Comparison of ENCODE assay signal across 30 cellular contexts in the genomic region with DNA sequence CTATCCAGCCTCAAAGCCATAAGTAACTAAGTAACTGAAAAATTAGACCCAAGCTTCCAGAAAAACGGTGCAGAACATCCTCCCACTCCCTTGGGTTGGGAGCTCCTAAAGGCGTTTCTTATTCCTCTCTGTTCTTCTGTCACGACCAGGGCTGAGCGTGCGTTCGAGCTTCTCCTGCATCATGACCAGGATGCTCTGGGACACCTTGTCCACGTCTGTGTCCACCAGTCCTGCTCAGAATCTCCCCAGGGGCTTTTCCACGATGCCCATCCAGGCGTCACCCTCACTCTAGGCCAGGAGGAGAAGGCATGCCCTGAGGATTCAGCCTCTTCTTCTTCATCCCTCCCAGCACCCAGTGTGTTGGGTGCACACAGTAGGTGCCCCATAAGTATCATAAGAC. TPM values are rescaled to one million over a fixed set of nuclear protein-coding genes. Genes with fewer than 3 reads are reported as not detected.
DNase-seq lines count a peak whose midpoint lies in the region; ATAC-seq and TF ChIP-seq lines count a peak whose summit lies in the region.
"Had no signal": no experiment of that assay in that cellular context is flagged by ENCODE, and none has a peak within 500 bp of the region (broad histone marks: within the 10 kb centered on the region; RNA-seq: fewer than 3 reads in every experiment).

No MANE protein-coding gene starts in this region.

- H3K9me3 Mint-ChIP-seq in immature natural killer cell: peaks cover 0 to 7% (median 0%) of the 10 kb centered on the region in 6 donors
- H3K9me3 Mint-ChIP-seq: activated naive CD4-positive, alpha-beta T cell treated with anti-CD3 and anti-CD28 coated beads for 36 hours; activated T-helper 1 cell treated with anti-CD3 and anti-CD28 coated beads, Interleukin-12 subunit alpha, Interleukin-12 subunit beta, Interleukin-2, Interleukin-4 antibody, amounts not matched to agents 30 ng/mL and 10 ng/mL and 1 ng/mL, durations not matched to agents 14 hours and 24 hours and 36 hours; natural killer cell treated with Interleukin-12 subunit alpha and Interleukin-12 subunit beta and Interleukin-15 and Interleukin-18, amount 100 ng/mL, for 72 hours; stimulated activated memory B cell treated with anti-CD40 and anti-IgM and Interleukin-4, amounts not matched to agents 10 μg/mL and 1 μg/mL and 100 μg/mL, for 72 hours had no signal

- no peak for TF ChIP-seq POLR2A in uterus (IDR thresholded peaks at IDR 0.05)
- TF ChIP-seq POLR2A in suprapubic skin (IDR thresholded peaks at IDR 0.05): no peak

- H3K4me1 Mint-ChIP-seq in immature natural killer cell: no peaks in the 10 kb centered on the region
- H3K4me1 Mint-ChIP-seq: CD4-positive, CD25-positive, alpha-beta regulatory T cell; stimulated activated memory B cell treated with anti-CD40 and anti-IgM and Interleukin-4, amounts not matched to agents 10 μg/mL and 1 μg/mL and 100 μg/mL, for 72 hours had no signal

- H3K36me3 Mint-ChIP-seq in immature natural killer cell: no peaks in the 10 kb centered on the region
- H3K36me3 Mint-ChIP-seq: brain; CD4-positive, CD25-positive, alpha-beta regulatory T cell; natural killer cell treated with Interleukin-12 subunit alpha and Interleukin-12 subunit beta and Interleukin-15 and Interleukin-18, amount 100 ng/mL, for 72 hours; stimulated activated memory B cell treated with anti-CD40 and anti-IgM and Interleukin-4, amounts not matched to agents 10 μg/mL and 1 μg/mL and 100 μg/mL, for 72 hours had no signal

- H3K27me3 ChIP-seq in left ventricle myocardium inferior (ENCODE audit: low read depth) (no peaks in the 10 kb centered on the region), colonic mucosa (no peaks in the 10 kb centered on the region), uterus (no peaks in the 10 kb centered on the region), suprapubic skin (no peaks in the 10 kb centered on the region)

- intact Hi-C loops in cardiac septum (cut with DNase I): no loop called here
- intact Hi-C loops in left ventricle myocardium inferior (cut with micrococcal nuclease): loop anchor here (5.0 kb wide), 1 partner anchor 84 kb away; no protein-coding TSS in a partner anchor
- intact Hi-C loops in colonic mucosa (cut with DNase I): no loop called here
- intact Hi-C loops in uterus (cut with DNase I; ENCODE audit: low total_unique reads): no loop called here

- H3K4me3 ChIP-seq in left ventricle myocardium inferior: no peak overlapping the region
- H3K4me3 ChIP-seq in colonic mucosa: no peak overlapping the region
- no peak overlapping the region for H3K4me3 ChIP-seq in uterus
- H3K4me3 ChIP-seq in suprapubic skin: no peak overlapping the region
- H3K4me3 ChIP-seq: A549, adrenal gland, dorsolateral prefrontal cortex, GM23338 had no signal

- no peak for ATAC-seq in omental fat pad (ENCODE audit: low FRiP score)
- ATAC-seq in HG03196 (IDR thresholded peaks at IDR 0.05; ENCODE audit: unreplicated experiment): no peak
- ATAC-seq: A549; GM23338; natural killer cell treated with Interleukin-12 subunit alpha and Interleukin-12 subunit beta and Interleukin-15 and Interleukin-18, amount 100 ng/mL, for 72 hours; Panc1; stimulated activated memory B cell treated with anti-CD40 and anti-IgM and Interleukin-4, amounts not matched to agents 10 μg/mL and 1 μg/mL and 100 μg/mL, for 72 hours had no signal

- TF ChIP-seq EP300 in suprapubic skin (IDR thresholded peaks at IDR 0.05): no peak

- H3K4me3 Mint-ChIP-seq in immature natural killer cell: no peak overlapping the region
- H3K4me3 Mint-ChIP-seq: activated naive CD4-positive, alpha-beta T cell treated with anti-CD3 and anti-CD28 coated beads for 36 hours; activated T-helper 1 cell treated with anti-CD3 and anti-CD28 coated beads, Interleukin-12 subunit alpha, Interleukin-12 subunit beta, Interleukin-2, Interleukin-4 antibody, amounts not matched to agents 30 ng/mL and 10 ng/mL and 1 ng/mL, durations not matched to agents 14 hours and 24 hours and 36 hours; brain; CD4-positive, CD25-positive, alpha-beta regulatory T cell; GM23338; natural killer cell treated with Interleukin-12 subunit alpha and Interleukin-12 subunit beta and Interleukin-15 and Interleukin-18, amount 100 ng/mL, for 72 hours; stimulated activated memory B cell treated with anti-CD40 and anti-IgM and Interleukin-4, amounts not matched to agents 10 μg/mL and 1 μg/mL and 100 μg/mL, for 72 hours had no signal

- WGBS in suprapubic skin: 96% methylated on average over 9 of the region's 9 CpGs

- TF ChIP-seq CTCF in left ventricle myocardium inferior (IDR thresholded peaks at IDR 0.05; ENCODE audit: borderline replicate concordance): no peak
- TF ChIP-seq CTCF in colonic mucosa (IDR thresholded peaks at IDR 0.05): no peak
- TF ChIP-seq CTCF in omental fat pad (IDR thresholded peaks at IDR 0.05): no peak
- no peak for TF ChIP-seq CTCF in uterus (IDR thresholded peaks at IDR 0.05)
- no peak for TF ChIP-seq CTCF in suprapubic skin (IDR thresholded peaks at IDR 0.05)

- peaks cover 25% of the 10 kb centered on the region for H3K4me1 ChIP-seq in left ventricle myocardium inferior
- no peaks in the 10 kb centered on the region for H3K4me1 ChIP-seq in colonic mucosa
- peaks cover 0 to 11% of the 10 kb centered on the region in 2 donors for H3K4me1 ChIP-seq in uterus
- H3K4me1 ChIP-seq in suprapubic skin: no peaks in the 10 kb centered on the region
- H3K4me1 ChIP-seq: A549, adrenal gland had no signal

- H3K27ac Mint-ChIP-seq in immature natural killer cell: no peak overlapping the region
- H3K27ac Mint-ChIP-seq: activated naive CD4-positive, alpha-beta T cell treated with anti-CD3 and anti-CD28 coated beads for 36 hours; activated T-helper 1 cell treated with anti-CD3 and anti-CD28 coated beads, Interleukin-12 subunit alpha, Interleukin-12 subunit beta, Interleukin-2, Interleukin-4 antibody, amounts not matched to agents 30 ng/mL and 10 ng/mL and 1 ng/mL, durations not matched to agents 14 hours and 24 hours and 36 hours; brain; CD4-positive, CD25-positive, alpha-beta regulatory T cell; GM23338; natural killer cell treated with Interleukin-12 subunit alpha and Interleukin-12 subunit beta and Interleukin-15 and Interleukin-18, amount 100 ng/mL, for 72 hours; stimulated activated memory B cell treated with anti-CD40 and anti-IgM and Interleukin-4, amounts not matched to agents 10 μg/mL and 1 μg/mL and 100 μg/mL, for 72 hours had no signal

- peaks cover 9 to 12% (median 10%) of the 10 kb centered on the region in 3 donors for H3K27me3 Mint-ChIP-seq in immature natural killer cell (ENCODE audit: low read depth in 3 of 3)
- H3K27me3 Mint-ChIP-seq: brain had no signal

- H3K36me3 ChIP-seq in left ventricle myocardium inferior (no peaks in the 10 kb centered on the region), colonic mucosa (no peaks in the 10 kb centered on the region), uterus (no peaks in the 10 kb centered on the region), suprapubic skin (no peaks in the 10 kb centered on the region)
- H3K36me3 ChIP-seq: adrenal gland, WERI-Rb-1 had no signal

- H3K9me3 ChIP-seq in left ventricle myocardium inferior (replicated peaks) (no peaks in the 10 kb centered on the region), colonic mucosa (no peaks in the 10 kb centered on the region), uterus (no peaks in the 10 kb centered on the region), suprapubic skin (no peaks in the 10 kb centered on the region)
- H3K9me3 ChIP-seq: A549, adrenal gland had no signal

- H3K27ac ChIP-seq in left ventricle myocardium inferior (replicated peaks) (no peak overlapping the region), colonic mucosa (no peak overlapping the region), uterus (peak overlapping the region; percentile 34 to 69), suprapubic skin (no peak overlapping the region)
- H3K27ac ChIP-seq: A549, adrenal gland, dorsolateral prefrontal cortex, WERI-Rb-1 had no signal

- DNase-seq in cardiac septum (ENCODE audit: low spot score) (peak; percentile 38), left ventricle myocardium inferior (no peak), colonic mucosa (peak; percentile 10), omental fat pad (ENCODE audit: low spot score) (peak; percentile 7), uterus (peak in 1 of 2 donors; percentile 14), immature natural killer cell (no peak), suprapubic skin (ENCODE audit: low spot score in 2 of 2) (no peak)
- DNase-seq: activated CD4-positive, alpha-beta T cell treated with anti-CD3 and anti-CD28 coated beads for 48 hours; activated naive CD4-positive, alpha-beta T cell treated with anti-CD3 and anti-CD28 coated beads for 36 hours; AML-193; CD4-positive, CD25-positive, alpha-beta regulatory T cell; cerebellar nuclear complex; hippocampal formation; NCI-H146; NCI-H2107; NCI-H345; NCI-H69; occipital lobe; T-helper 9 cell; WERI-Rb-1 had no signal

- H3K9ac ChIP-seq in colonic mucosa (ENCODE audit: low read depth in 2 of 2, low read length in 2 of 2): no peak overlapping the region

RNA-seq across cellular contexts. Expression of a gene that starts 37.8 kb away (rescaled TPM):
- total RNA-seq in cardiac septum (201 TPM), left ventricle myocardium inferior (186 TPM), colonic mucosa (100 to 1,000 TPM; 118 to 121 TPM), omental fat pad (100 to 1,000 TPM; 129 to 207 (median 164) TPM), uterus (100 to 1,000 TPM; 128 to 287 (median 199) TPM), suprapubic skin (100 to 1,000 TPM; 175 to 286 (median 224) TPM)
- polyA plus RNA-seq in immature natural killer cell: 1 to 10 TPM in 2 of 3 donors, not detected in 1; 1.0 to 1.2 TPM

Comparison
In these comparisons a context has a peak if more than half of its experiments do, and no peak if none do; other contexts are left out.
1. DNase-seq: peak in cardiac septum (single experiment), colonic mucosa (single experiment) and omental fat pad (single experiment); none in left ventricle myocardium inferior (single experiment), immature natural killer cell (0 of 3) and suprapubic skin (0 of 2).
2. H3K27ac ChIP-seq: peak in uterus (2 of 2); none in left ventricle myocardium inferior (single experiment), colonic mucosa (single experiment) and suprapubic skin (single experiment).